In the genomic region with DNA sequence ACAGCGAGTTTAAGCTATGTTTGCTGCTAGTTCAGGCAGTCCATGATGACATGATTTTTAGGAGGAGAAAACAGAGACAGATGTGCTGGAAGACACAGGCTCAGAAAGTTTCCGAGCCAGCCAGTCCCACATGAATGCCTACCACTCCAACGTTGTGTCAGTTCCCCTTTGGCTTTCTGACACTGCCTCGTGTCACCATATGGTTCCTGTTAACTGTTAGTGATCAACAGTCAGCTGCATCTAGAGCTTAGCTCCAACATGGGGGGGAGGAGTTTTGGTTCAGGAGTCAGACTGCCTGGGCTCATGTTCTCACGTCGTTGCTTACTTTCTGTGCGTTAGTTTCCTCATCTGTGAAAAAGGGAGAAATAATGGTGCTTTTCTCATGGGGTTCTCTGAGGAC, we compare ENCODE assay signal across 12 cellular contexts.
DNase-seq lines count a peak whose midpoint lies in the region; ATAC-seq lines count a peak whose summit lies in the region.
"Had no signal": no experiment of that assay in that cellular context is flagged by ENCODE, and none has a peak within 500 bp of the region (broad histone marks: within the 10 kb centered on the region; RNA-seq: fewer than 3 reads in every experiment).

No MANE protein-coding gene starts in this region.

- H3K4me1 Mint-ChIP-seq in stimulated activated memory B cell treated with anti-CD40 and anti-IgM and Interleukin-4, amounts not matched to agents 10 μg/mL and 1 μg/mL and 100 μg/mL, for 72 hours: peaks cover 62% of the 10 kb centered on the region

- no peaks in the 10 kb centered on the region for H3K36me3 Mint-ChIP-seq in stimulated activated memory B cell treated with anti-CD40 and anti-IgM and Interleukin-4, amounts not matched to agents 10 μg/mL and 1 μg/mL and 100 μg/mL, for 72 hours
- H3K36me3 Mint-ChIP-seq: T-cell had no signal

- H3K4me3 Mint-ChIP-seq in stimulated activated memory B cell treated with anti-CD40 and anti-IgM and Interleukin-4, amounts not matched to agents 10 μg/mL and 1 μg/mL and 100 μg/mL, for 72 hours: peak overlapping the region; percentile 52
- H3K4me3 Mint-ChIP-seq: T-cell had no signal

- peak overlapping the region; percentile 98 for H3K27ac Mint-ChIP-seq in stimulated activated memory B cell treated with anti-CD40 and anti-IgM and Interleukin-4, amounts not matched to agents 10 μg/mL and 1 μg/mL and 100 μg/mL, for 72 hours
- H3K27ac Mint-ChIP-seq: T-cell had no signal

- no peaks in the 10 kb centered on the region for H3K9me3 Mint-ChIP-seq in stimulated activated memory B cell treated with anti-CD40 and anti-IgM and Interleukin-4, amounts not matched to agents 10 μg/mL and 1 μg/mL and 100 μg/mL, for 72 hours
- H3K9me3 Mint-ChIP-seq: T-cell had no signal

- DNase-seq in NOMO-1 (lab: John Stamatoyannopoulos, UW; ENCODE audit: unreplicated experiment in 2 of 2): peak; percentile 86 to 96
- DNase-seq in NCI-H2227 treated with DMSO at 0.1 percent for 48 hours (lab: John Stamatoyannopoulos, UW): no peak
- no peak for DNase-seq in 8988T
- DNase-seq: caudate nucleus; GOT3; NCI-H226; stimulated activated CD4-positive, alpha-beta T cell treated with anti-CD3 and anti-CD28 coated beads, Interleukin-4, amount 100 ng/mL, for 1 hour had no signal

- ATAC-seq in GM19351 (IDR thresholded peaks at IDR 0.05; ENCODE audit: unreplicated experiment) (peak; percentile 64), HG02852 (IDR thresholded peaks at IDR 0.05; ENCODE audit: unreplicated experiment) (peak; percentile 59), HG03442 (IDR thresholded peaks at IDR 0.05; ENCODE audit: unreplicated experiment) (no peak)
- ATAC-seq in stimulated activated memory B cell treated with anti-CD40 and anti-IgM and Interleukin-4, amounts not matched to agents 10 μg/mL and 1 μg/mL and 100 μg/mL, for 72 hours: peak; percentile 90
- ATAC-seq: T-cell had no signal

- no peaks in the 10 kb centered on the region for H3K27me3 Mint-ChIP-seq in stimulated activated memory B cell treated with anti-CD40 and anti-IgM and Interleukin-4, amounts not matched to agents 10 μg/mL and 1 μg/mL and 100 μg/mL, for 72 hours

Comparison
In these comparisons a context has a peak if more than half of its experiments do, and no peak if none do; other contexts are left out.
1. DNase-seq: peak in NOMO-1 (2 of 2); none in NCI-H2227 treated with DMSO at 0.1 percent for 48 hours (single experiment) and 8988T (single experiment).